In genomic region chr10:62080905-62081304, GRCh38 we compare ENCODE assay signal across 11 cellular contexts.
A peak's percentile ranks its signal among the peaks of the same experiment; 100 is the strongest.
DNase-seq lines count a peak whose midpoint lies in the region; ATAC-seq, FAIRE-seq and TF ChIP-seq lines count a peak whose summit lies in the region.
"Had no signal": no experiment of that assay in that cellular context is flagged by ENCODE, and none has a peak within 500 bp of the region (broad histone marks: within the 10 kb centered on the region; RNA-seq: fewer than 3 reads in every experiment).

No MANE protein-coding gene starts in this region.

- H3K9me3 Mint-ChIP-seq in CD4-positive, alpha-beta memory T cell: peaks cover 0 to 5% (median 0%) of the 10 kb centered on the region in 8 donors
- H3K9me3 Mint-ChIP-seq in IgD-negative memory B cell (peaks cover 0 to 2% (median 0%) of the 10 kb centered on the region in 3 donors), brain (no peaks in the 10 kb centered on the region)

- no peaks in the 10 kb centered on the region for H3K27me3 Mint-ChIP-seq in CD4-positive, alpha-beta memory T cell
- H3K27me3 Mint-ChIP-seq in IgD-negative memory B cell (no peaks in the 10 kb centered on the region), brain (no peaks in the 10 kb centered on the region)

- peaks cover 96% of the 10 kb centered on the region for H3K4me1 ChIP-seq in CD4-positive, alpha-beta memory T cell (ENCODE audit: insufficient read depth, low read length)
- peaks cover 0 to 90% (median 73%) of the 10 kb centered on the region in 4 donors for H3K4me1 ChIP-seq in sigmoid colon

- ATAC-seq in HG03045 (IDR thresholded peaks at IDR 0.05; ENCODE audit: unreplicated experiment): no peak

- peaks cover 56 to 94% (median 77%) of the 10 kb centered on the region in 4 donors for H3K4me1 Mint-ChIP-seq in CD4-positive, alpha-beta memory T cell
- H3K4me1 Mint-ChIP-seq in IgD-negative memory B cell (peaks cover 60 to 74% (median 64%) of the 10 kb centered on the region in 3 donors), brain (peaks cover 72% of the 10 kb centered on the region)

- H3K36me3 Mint-ChIP-seq in CD4-positive, alpha-beta memory T cell: peaks cover 40 to 56% of the 10 kb centered on the region in 2 donors
- H3K36me3 Mint-ChIP-seq in IgD-negative memory B cell (peaks cover 11% of the 10 kb centered on the region), brain (peaks cover 29% of the 10 kb centered on the region)

- CTCF ChIA-PET in CD4-positive, alpha-beta memory T cell (lab: Charles Lee; ENCODE audit: partially characterized antibody): interaction anchor here (1.0 to 3.2 kb wide), 5 partner anchors 19 to 182 kb away, joined by 3 to 21 read pairs (median 5); no protein-coding TSS in a partner anchor

- DNase-seq in CD4-positive, alpha-beta memory T cell: no peak
- DNase-seq in sigmoid colon: no peak
- no peak for DNase-seq in RCC 7860 (ENCODE audit: low spot score)
- no peak for DNase-seq in GM10266 (ENCODE audit: extremely low spot score)
- no peak for DNase-seq in kidney tubule cell (ENCODE audit: low spot score)
- DNase-seq: activated CD4-positive, alpha-beta T cell treated with anti-CD3 and anti-CD28 coated beads, Interleukin-2, amount 50 U/mL, for 48 hours; GDM1; occipital lobe had no signal

- no peaks in the 10 kb centered on the region for H3K9me3 ChIP-seq in CD4-positive, alpha-beta memory T cell (ENCODE audit: control insufficient read depth in 1 of 2, low read length in 2 of 2)
- H3K9me3 ChIP-seq in sigmoid colon: no peaks in the 10 kb centered on the region

- H3K4me3 Mint-ChIP-seq in CD4-positive, alpha-beta memory T cell: peak overlapping the region in 2 of 8 donors; percentile 43 to 68
- H3K4me3 Mint-ChIP-seq in IgD-negative memory B cell (peak overlapping the region in 3 of 4 donors; percentile 27 to 84 (median 73)), brain (peak overlapping the region in 1 of 5 experiments; percentile 49)

- intact Hi-C loops in CD4-positive, alpha-beta memory T cell (cut with micrococcal nuclease): loop anchor here (2.0 kb wide), 1 partner anchor 30 kb away; no protein-coding TSS in a partner anchor
- intact Hi-C loops in sigmoid colon (cut with DNase I): loop anchor here (5.0 kb wide), 1 partner anchor 34 kb away; no protein-coding TSS in a partner anchor

- no peak for TF ChIP-seq POLR2A in sigmoid colon (IDR thresholded peaks at IDR 0.05)

- FAIRE-seq in RCC 7860 (lab: Jason Lieb, UNC): no peak

- no peak overlapping the region for H3K27ac ChIP-seq in CD4-positive, alpha-beta memory T cell (ENCODE audit: low read depth, low read length)
- H3K27ac ChIP-seq in sigmoid colon: peak overlapping the region; percentile 77 to 84 (median 84)

- peak in 1 of 2 experiments; percentile 13 for TF ChIP-seq CTCF in brain (conservative IDR thresholded peaks at IDR 0.05)
- TF ChIP-seq CTCF in sigmoid colon (IDR thresholded peaks at IDR 0.05): no peak
- no peak for TF ChIP-seq CTCF in GM10266 (IDR thresholded peaks at IDR 0.05; ENCODE audit: control insufficient read depth, insufficient read depth, low read depth, missing control alignments)

- POLR2A ChIA-PET in CD4-positive, alpha-beta memory T cell (lab: Charles Lee; ENCODE audit: partially characterized antibody): interaction anchor here (1.0 to 8.6 kb wide), 5 partner anchors 11 to 164 kb away, joined by 3 to 133 read pairs (median 7); no protein-coding TSS in a partner anchor

- no peak for TF ChIP-seq EP300 in sigmoid colon (IDR thresholded peaks at IDR 0.05)

- H3K27me3 ChIP-seq in CD4-positive, alpha-beta memory T cell (ENCODE audit: insufficient read depth, low read length): no peaks in the 10 kb centered on the region
- no peaks in the 10 kb centered on the region for H3K27me3 ChIP-seq in sigmoid colon

- H3K27ac Mint-ChIP-seq in CD4-positive, alpha-beta memory T cell: peak overlapping the region; percentile 58 to 91 (median 83)
- H3K27ac Mint-ChIP-seq in IgD-negative memory B cell (peak overlapping the region; percentile 65 to 99 (median 99)), brain (peak overlapping the region; percentile 41 to 94 (median 75))

- 85 to 86% methylated on average over 5 of the region's 5 CpGs for WGBS in sigmoid colon, 2 donors

- H3K4me3 ChIP-seq in CD4-positive, alpha-beta memory T cell (ENCODE audit: low read length in 2 of 2): no peak overlapping the region
- no peak overlapping the region for H3K4me3 ChIP-seq in sigmoid colon

- peaks cover 18% of the 10 kb centered on the region for H3K36me3 ChIP-seq in CD4-positive, alpha-beta memory T cell (ENCODE audit: insufficient read depth, low read length)
- H3K36me3 ChIP-seq in sigmoid colon: peaks cover 0 to 30% (median 3%) of the 10 kb centered on the region in 4 donors
